In genomic region chr17:29996458-29996857, GRCh38 we compare ENCODE assay signal across 11 cellular contexts. TPM values are rescaled to one million over a fixed set of nuclear protein-coding genes. Genes with fewer than 3 reads are reported as not detected.
"Had no signal": no experiment of that assay in that cellular context is flagged by ENCODE, and none has a peak within 500 bp of the region (broad histone marks: within the 10 kb centered on the region; RNA-seq: fewer than 3 reads in every experiment).

No MANE protein-coding gene starts in this region.

- DNase-seq: GM23248, GOT3, H7, H9, HCEC 1CT, HFFc6 had no signal

- H3K27ac ChIP-seq: GM23248 had no signal

- ATAC-seq: GM23338, HCT116 had no signal

- H3K9ac ChIP-seq: GM23248 had no signal

- H3K4me1 ChIP-seq: HAP-1 had no signal

- H2AFZ ChIP-seq: GM23248, GM23338 had no signal

- FAIRE-seq: H1, H54 had no signal

- H3K4me3 ChIP-seq: GM23248, GM23338, HAP-1 had no signal

- H3K36me3 ChIP-seq: HAP-1 had no signal

- H3K4me2 ChIP-seq: GM23338 had no signal

RNA-seq across cellular contexts. Expression of gene EFCAB5, which starts 55.0 kb away (rescaled TPM):
- total RNA-seq: GM23248, GM23338, H7, H9 had no signal
